ENCODE assay signal across 8 cellular contexts in genomic region chr1:207822124-207822601, GRCh38.
DNase-seq lines count a peak whose midpoint lies in the region; ATAC-seq and TF ChIP-seq lines count a peak whose summit lies in the region.

No MANE protein-coding gene starts in this region.

- peaks cover 0 to 46% of the 10 kb centered on the region in 2 donors for H3K36me3 ChIP-seq in gastroesophageal sphincter

- H3K27ac ChIP-seq in C4-2B (peak overlapping the region; percentile 99), gastroesophageal sphincter (peak overlapping the region; percentile 97 to 100 (median 98))

- DNase-seq in GM19240 (ENCODE audit: insufficient read length, low spot score) (peak; percentile 83), OCI-M1 (lab: John Stamatoyannopoulos, UW) (no peak)
- no peak for DNase-seq in stimulated activated naive CD4-positive, alpha-beta T cell (lab: John Stamatoyannopoulos, UW)
- no peak for DNase-seq in activated CD8-positive, alpha-beta memory T cell treated with anti-CD3 and anti-CD28 coated beads, Interleukin-2, amount 50 U/mL, for 48 hours

- peaks cover 25 to 81% (median 51%) of the 10 kb centered on the region in 3 donors for H3K4me1 ChIP-seq in gastroesophageal sphincter

- no peaks in the 10 kb centered on the region for H3K9me3 ChIP-seq in gastroesophageal sphincter

- no peak for TF ChIP-seq CTCF in C4-2B (conservative IDR thresholded peaks at IDR 0.05)
- no peak for TF ChIP-seq CTCF in gastroesophageal sphincter (IDR thresholded peaks at IDR 0.05)

- TF ChIP-seq POLR2A in gastroesophageal sphincter (IDR thresholded peaks at IDR 0.05), result no peak

- ATAC-seq in HG03432 (IDR thresholded peaks at IDR 0.05; ENCODE audit: unreplicated experiment) (peak; percentile 38), gastroesophageal sphincter (no peak), GM18519 (IDR thresholded peaks at IDR 0.05; ENCODE audit: low FRiP score, unreplicated experiment) (no peak)

- no peaks in the 10 kb centered on the region for H3K27me3 ChIP-seq in gastroesophageal sphincter

- no peak for TF ChIP-seq EP300 in gastroesophageal sphincter (IDR thresholded peaks at IDR 0.05)

- H3K4me3 ChIP-seq in gastroesophageal sphincter, result peak overlapping the region; percentile 80 to 92

- WGBS in gastroesophageal sphincter (ENCODE audit: low coverage in 1 of 2), 2 donors, result 35 to 69% methylated on average over 3 to 8 of the region's 8 CpGs
